ENCODE assay signal across 1 cellular context in the genomic region with DNA sequence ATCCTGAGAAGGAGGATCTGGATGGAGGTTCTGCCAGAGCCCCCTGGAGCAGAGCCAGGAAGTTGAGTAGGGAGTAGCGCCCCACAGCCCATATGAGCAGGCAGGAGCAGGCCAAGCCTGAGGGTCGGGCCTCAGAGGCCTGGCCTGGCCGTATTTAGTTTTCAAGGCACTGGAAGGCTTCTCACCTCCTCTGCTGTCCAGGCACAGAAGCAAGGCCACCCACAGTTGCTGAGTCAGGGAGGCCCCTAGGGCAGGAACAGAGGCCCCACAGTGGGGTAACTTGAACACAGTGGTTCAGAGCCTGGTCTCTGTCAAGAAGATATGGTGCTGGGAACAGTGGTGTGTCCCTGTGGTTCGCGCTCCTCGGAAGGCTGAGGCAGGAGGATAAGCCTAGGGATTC.
TF ChIP-seq lines count a peak whose summit lies in the region.

No MANE protein-coding gene starts in this region.

TF ChIP-seq in K562, 482 proteins besides CTCF, POLR2A, EP300 and RAD21:
- TF ChIP-seq ZNF583 (CRISPR knock-in tag; IDR thresholded peaks at IDR 0.05) (peak; percentile 55; the same call in 1 of the 2 replicates), ZFX (CRISPR knock-in tag; IDR thresholded peaks at IDR 0.05) (0 out of 2 replicates have a peak, but pooled peaks have one; percentile 33), MAFK (IDR thresholded peaks at IDR 0.05; ENCODE audit: low read length) (peak; percentile 13; the same call in 1 of the 2 replicates), NFIC (IDR thresholded peaks at IDR 0.05) (peak; percentile 32; the same call in 1 of the 2 replicates), SMAD4 (CRISPR knock-in tag; conservative IDR thresholded peaks at IDR 0.05) (peak; percentile 50; the same call in 1 of the 2 replicates), DMBX1 (CRISPR knock-in tag; IDR thresholded peaks at IDR 0.05; ENCODE audit: borderline replicate concordance) (0 out of 2 replicates have a peak, but pooled peaks have one; percentile 37), MAFG (tag; conservative IDR thresholded peaks at IDR 0.05) (peak; percentile 47; the same call in 1 of the 2 replicates), NFRKB (IDR thresholded peaks at IDR 0.05; ENCODE audit: low read depth) (peak; percentile 52; the same call in 1 of the 2 replicates), CXXC5 (CRISPR knock-in tag; IDR thresholded peaks at IDR 0.05) (0 out of 2 replicates have a peak, but pooled peaks have one; percentile 25), ZNF316 (IDR thresholded peaks at IDR 0.05) (peak; percentile 75), C11orf30 (IDR thresholded peaks at IDR 0.05; ENCODE audit: low read depth) (peak; percentile 68), NFE2 (IDR thresholded peaks at IDR 0.05; ENCODE audit: low read depth) (peak; percentile 56; the same call in 1 of the 2 replicates)
- TF ChIP-seq, protein P1, sequence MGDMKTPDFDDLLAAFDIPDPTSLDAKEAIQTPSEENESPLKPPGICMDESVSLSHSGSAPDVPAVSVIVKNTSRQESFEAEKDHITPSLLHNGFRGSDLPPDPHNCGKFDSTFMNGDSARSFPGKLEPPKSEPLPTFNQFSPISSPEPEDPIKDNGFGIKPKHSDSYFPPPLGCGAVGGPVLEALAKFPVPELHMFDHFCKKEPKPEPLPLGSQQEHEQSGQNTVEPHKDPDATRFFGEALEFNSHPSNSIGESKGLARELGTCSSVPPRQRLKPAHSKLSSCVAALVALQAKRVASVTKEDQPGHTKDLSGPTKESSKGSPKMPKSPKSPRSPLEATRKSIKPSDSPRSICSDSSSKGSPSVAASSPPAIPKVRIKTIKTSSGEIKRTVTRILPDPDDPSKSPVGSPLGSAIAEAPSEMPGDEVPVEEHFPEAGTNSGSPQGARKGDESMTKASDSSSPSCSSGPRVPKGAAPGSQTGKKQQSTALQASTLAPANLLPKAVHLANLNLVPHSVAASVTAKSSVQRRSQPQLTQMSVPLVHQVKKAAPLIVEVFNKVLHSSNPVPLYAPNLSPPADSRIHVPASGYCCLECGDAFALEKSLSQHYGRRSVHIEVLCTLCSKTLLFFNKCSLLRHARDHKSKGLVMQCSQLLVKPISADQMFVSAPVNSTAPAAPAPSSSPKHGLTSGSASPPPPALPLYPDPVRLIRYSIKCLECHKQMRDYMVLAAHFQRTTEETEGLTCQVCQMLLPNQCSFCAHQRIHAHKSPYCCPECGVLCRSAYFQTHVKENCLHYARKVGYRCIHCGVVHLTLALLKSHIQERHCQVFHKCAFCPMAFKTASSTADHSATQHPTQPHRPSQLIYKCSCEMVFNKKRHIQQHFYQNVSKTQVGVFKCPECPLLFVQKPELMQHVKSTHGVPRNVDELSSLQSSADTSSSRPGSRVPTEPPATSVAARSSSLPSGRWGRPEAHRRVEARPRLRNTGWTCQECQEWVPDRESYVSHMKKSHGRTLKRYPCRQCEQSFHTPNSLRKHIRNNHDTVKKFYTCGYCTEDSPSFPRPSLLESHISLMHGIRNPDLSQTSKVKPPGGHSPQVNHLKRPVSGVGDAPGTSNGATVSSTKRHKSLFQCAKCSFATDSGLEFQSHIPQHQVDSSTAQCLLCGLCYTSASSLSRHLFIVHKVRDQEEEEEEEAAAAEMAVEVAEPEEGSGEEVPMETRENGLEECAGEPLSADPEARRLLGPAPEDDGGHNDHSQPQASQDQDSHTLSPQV (IDR thresholded peaks at IDR 0.05), result peak; percentile 88
- TF ChIP-seq, protein P2, sequence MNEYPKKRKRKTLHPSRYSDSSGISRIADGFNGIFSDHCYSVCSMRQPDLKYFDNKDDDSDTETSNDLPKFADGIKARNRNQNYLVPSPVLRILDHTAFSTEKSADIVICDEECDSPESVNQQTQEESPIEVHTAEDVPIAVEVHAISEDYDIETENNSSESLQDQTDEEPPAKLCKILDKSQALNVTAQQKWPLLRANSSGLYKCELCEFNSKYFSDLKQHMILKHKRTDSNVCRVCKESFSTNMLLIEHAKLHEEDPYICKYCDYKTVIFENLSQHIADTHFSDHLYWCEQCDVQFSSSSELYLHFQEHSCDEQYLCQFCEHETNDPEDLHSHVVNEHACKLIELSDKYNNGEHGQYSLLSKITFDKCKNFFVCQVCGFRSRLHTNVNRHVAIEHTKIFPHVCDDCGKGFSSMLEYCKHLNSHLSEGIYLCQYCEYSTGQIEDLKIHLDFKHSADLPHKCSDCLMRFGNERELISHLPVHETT (CRISPR knock-in tag; conservative IDR thresholded peaks at IDR 0.05 in 1 of 2, IDR thresholded peaks at IDR 0.05 in 1 of 2), result peak in 1 of 2 experiments; percentile 25; a peak in 1 of 4 replicates
